Comparison of ENCODE assay signal across 1 cellular context in genomic region chr14:71751264-71751663, GRCh38.
TF ChIP-seq lines count a peak whose summit lies in the region.

No MANE protein-coding gene starts in this region.

TF ChIP-seq in GM23338, 12 proteins besides CTCF, POLR2A, EP300 and RAD21 (continued from another document):
- no peak for TF ChIP-seq REST (IDR thresholded peaks at IDR 0.05; ENCODE audit: unreplicated experiment)
